Comparison of ENCODE assay signal across 14 cellular contexts in the genomic region with DNA sequence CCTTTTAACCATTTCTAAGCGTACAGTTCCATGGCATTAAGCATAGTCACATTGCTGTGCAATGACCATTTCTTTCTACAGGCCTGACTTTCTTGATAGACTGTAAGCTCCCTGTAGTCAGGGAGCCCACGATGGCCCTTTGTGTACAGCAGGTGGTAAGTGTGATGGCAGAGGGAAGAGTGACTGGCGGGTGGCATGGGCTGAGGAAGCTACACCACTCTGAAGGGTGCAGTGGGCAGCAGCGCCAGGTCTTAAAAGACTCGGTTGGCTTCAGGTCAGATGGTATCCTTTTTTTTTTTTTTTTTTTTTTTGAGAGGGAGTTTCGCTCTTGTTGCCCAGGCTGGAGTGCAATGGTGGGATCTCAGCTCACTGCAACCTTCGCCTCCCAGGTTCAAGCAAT. TPM values are rescaled to one million over a fixed set of nuclear protein-coding genes. Genes with fewer than 3 reads are reported as not detected.
DNase-seq lines count a peak whose midpoint lies in the region; ATAC-seq and TF ChIP-seq lines count a peak whose summit lies in the region.
"Had no signal": no experiment of that assay in that cellular context is flagged by ENCODE, and none has a peak within 500 bp of the region (broad histone marks: within the 10 kb centered on the region; RNA-seq: fewer than 3 reads in every experiment).

No MANE protein-coding gene starts in this region.

- H3K27ac Mint-ChIP-seq in activated CD8-positive, alpha-beta memory T cell treated with anti-CD3 and anti-CD28 coated beads, Interleukin-2, amount 10 ng/mL, durations not matched to agents 7 days and 5 days, result no peak overlapping the region
- H3K27ac Mint-ChIP-seq in IgD-negative memory B cell, result no peak overlapping the region
- no peak overlapping the region for H3K27ac Mint-ChIP-seq in central memory CD8-positive, alpha-beta T cell (ENCODE audit: low read depth)
- H3K27ac Mint-ChIP-seq in neural crest cell (ENCODE audit: unreplicated experiment), result no peak overlapping the region

- no peaks in the 10 kb centered on the region for H3K9me3 Mint-ChIP-seq in activated CD8-positive, alpha-beta memory T cell treated with anti-CD3 and anti-CD28 coated beads, Interleukin-2, amount 10 ng/mL, durations not matched to agents 7 days and 5 days (ENCODE audit: low read depth)
- H3K9me3 Mint-ChIP-seq in IgD-negative memory B cell, result no peaks in the 10 kb centered on the region
- no peaks in the 10 kb centered on the region for H3K9me3 Mint-ChIP-seq in central memory CD8-positive, alpha-beta T cell
- H3K9me3 Mint-ChIP-seq in neural crest cell, result no peaks in the 10 kb centered on the region

- peaks cover 3% of the 10 kb centered on the region for H3K27me3 Mint-ChIP-seq in activated CD8-positive, alpha-beta memory T cell treated with anti-CD3 and anti-CD28 coated beads, Interleukin-2, amount 10 ng/mL, durations not matched to agents 7 days and 5 days
- H3K27me3 Mint-ChIP-seq in IgD-negative memory B cell, result no peaks in the 10 kb centered on the region
- no peaks in the 10 kb centered on the region for H3K27me3 Mint-ChIP-seq in central memory CD8-positive, alpha-beta T cell
- H3K27me3 Mint-ChIP-seq in neural crest cell (ENCODE audit: low read depth), result peaks cover 2% of the 10 kb centered on the region

- peaks cover 14% of the 10 kb centered on the region for H3K4me1 Mint-ChIP-seq in activated CD8-positive, alpha-beta memory T cell treated with anti-CD3 and anti-CD28 coated beads, Interleukin-2, amount 10 ng/mL, durations not matched to agents 7 days and 5 days
- peaks cover 10 to 14% (median 10%) of the 10 kb centered on the region in 3 donors for H3K4me1 Mint-ChIP-seq in IgD-negative memory B cell
- peaks cover 47% of the 10 kb centered on the region for H3K4me1 Mint-ChIP-seq in central memory CD8-positive, alpha-beta T cell
- peaks cover 46% of the 10 kb centered on the region for H3K4me1 Mint-ChIP-seq in neural crest cell

- TF ChIP-seq CTCF in neural crest cell (conservative IDR thresholded peaks at IDR 0.05), result no peak

- H3K4me3 Mint-ChIP-seq in activated CD8-positive, alpha-beta memory T cell treated with anti-CD3 and anti-CD28 coated beads, Interleukin-2, amount 10 ng/mL, durations not matched to agents 7 days and 5 days, result peak overlapping the region; percentile 23
- H3K4me3 Mint-ChIP-seq in IgD-negative memory B cell (peak overlapping the region; percentile 59 to 93 (median 87)), neural crest cell (peak overlapping the region; percentile 76)
- H3K4me3 Mint-ChIP-seq in central memory CD8-positive, alpha-beta T cell, result peak overlapping the region; percentile 62

- H3K36me3 Mint-ChIP-seq in activated CD8-positive, alpha-beta memory T cell treated with anti-CD3 and anti-CD28 coated beads, Interleukin-2, amount 10 ng/mL, durations not matched to agents 7 days and 5 days, result peaks cover 2% of the 10 kb centered on the region
- H3K36me3 Mint-ChIP-seq in IgD-negative memory B cell (no peaks in the 10 kb centered on the region), neural crest cell (ENCODE audit: low read depth) (no peaks in the 10 kb centered on the region)
- peaks cover 12% of the 10 kb centered on the region for H3K36me3 Mint-ChIP-seq in central memory CD8-positive, alpha-beta T cell (ENCODE audit: insufficient read depth)

- CTCF ChIA-PET in activated CD8-positive, alpha-beta memory T cell treated with anti-CD3 and anti-CD28 coated beads, Interleukin-2, amount 10 ng/mL, durations not matched to agents 7 days and 5 days (lab: Charles Lee), result interaction anchor here (0.7 to 8.2 kb wide), 3 partner anchors 12 to 234 kb away, joined by 4 to 159 read pairs (median 26); no protein-coding TSS in a partner anchor

- DNase-seq in activated CD8-positive, alpha-beta memory T cell treated with anti-CD3 and anti-CD28 coated beads, Interleukin-2, amount 10 ng/mL, durations not matched to agents 7 days and 5 days, result no peak
- DNase-seq in activated CD8-positive, alpha-beta memory T cell treated with anti-CD3 and anti-CD28 coated beads for 24 hours, result no peak
- DNase-seq in central memory CD8-positive, alpha-beta T cell (ENCODE audit: low spot score in 2 of 2), result no peak
- no peak for DNase-seq in neural crest cell (ENCODE audit: low read depth, low spot score)
- DNase-seq in OCI-M1 (lab: John Stamatoyannopoulos, UW), result no peak
- no peak for DNase-seq in NCI-H69 (lab: John Stamatoyannopoulos, UW)
- no peak for DNase-seq in mesenteric fat pad (ENCODE audit: low spot score)
- DNase-seq: amygdala; cortex of kidney; DMS53; MG63; NCI-H2081 treated with DMSO at 0.1 percent for 48 hours; stimulated activated CD4-positive, alpha-beta T cell treated with anti-CD3 and anti-CD28 coated beads, Interleukin-12 subunit alpha, Interleukin-12 subunit beta, amount 100 ng/mL, for 4 hours had no signal

- ATAC-seq in activated CD8-positive, alpha-beta memory T cell treated with anti-CD3 and anti-CD28 coated beads, Interleukin-2, amount 10 ng/mL, durations not matched to agents 7 days and 5 days, result no peak
- ATAC-seq in central memory CD8-positive, alpha-beta T cell (replicated peaks; ENCODE audit: extremely low read depth, poor library complexity, severe bottlenecking), result no peak

RNA-seq across cellular contexts. Expression of a gene that starts 1.6 kb away (rescaled TPM):
- 10 to 100 TPM; 14.4 to 22.9 TPM for total RNA-seq in activated CD8-positive, alpha-beta memory T cell treated with anti-CD3 and anti-CD28 coated beads, Interleukin-2, amount 10 ng/mL, durations not matched to agents 7 days and 5 days
- 9.6 TPM for polyA plus RNA-seq in IgD-negative memory B cell
- total RNA-seq in neural crest cell (44.1 and 49.8 TPM in 2 replicates), mesenteric fat pad (44.5 TPM)

RNA-seq across cellular contexts. Expression of a gene that starts 31.5 kb away (rescaled TPM):
- total RNA-seq in activated CD8-positive, alpha-beta memory T cell treated with anti-CD3 and anti-CD28 coated beads, Interleukin-2, amount 10 ng/mL, durations not matched to agents 7 days and 5 days, result 10 to 100 TPM; 46.6 to 50.4 TPM
- polyA plus RNA-seq in IgD-negative memory B cell, result 22.7 TPM
- total RNA-seq in neural crest cell, result 77.0 and 77.5 TPM in 2 replicates
- 18.4 TPM for total RNA-seq in mesenteric fat pad

Comparison
In these comparisons a context has a peak if more than half of its experiments do, and no peak if none do; other contexts are left out.
1. H3K4me3 Mint-ChIP-seq: peak in every context shown above with its lines; median percentile 87 in IgD-negative memory B cell; 76 in neural crest cell; 62 in central memory CD8-positive, alpha-beta T cell; 23 in activated CD8-positive, alpha-beta memory T cell treated with anti-CD3 and anti-CD28 coated beads, Interleukin-2, amount 10 ng/mL, durations not matched to agents 7 days and 5 days.